In genomic region chr16:8866884-8867482, GRCh38 we compare ENCODE assay signal across 10 cellular contexts. TPM values are rescaled to one million over a fixed set of nuclear protein-coding genes. Genes with fewer than 3 reads are reported as not detected.
A peak's percentile ranks its signal among the peaks of the same experiment; 100 is the strongest.
DNase-seq lines count a peak whose midpoint lies in the region; ATAC-seq and TF ChIP-seq lines count a peak whose summit lies in the region.
"Had no signal": no experiment of that assay in that cellular context is flagged by ENCODE, and none has a peak within 500 bp of the region (broad histone marks: within the 10 kb centered on the region; RNA-seq: fewer than 3 reads in every experiment).

No MANE protein-coding gene starts in this region.

- H3K36me3 ChIP-seq in BE2C = 0 out of 2 replicates have a peak, but pooled peaks cover 7% of the 10 kb centered on the region
- 0 out of 2 replicates have a peak, but pooled peaks cover 4% of the 10 kb centered on the region for H3K36me3 ChIP-seq in Karpas-422 (ENCODE audit: insufficient read depth, low read length)

- no peak overlapping the region for H2AFZ ChIP-seq in Karpas-422 (ENCODE audit: low read length)

- H3K9me3 ChIP-seq in BE2C (no peaks in the 10 kb centered on the region), Karpas-422 (ENCODE audit: low read length) (no peaks in the 10 kb centered on the region)

- H3K27ac Mint-ChIP-seq in natural killer cell treated with Interleukin-12 subunit alpha and Interleukin-12 subunit beta and Interleukin-15 and Interleukin-18, amount 100 ng/mL, for 72 hours = peak overlapping the region; percentile 82 to 93

- TF ChIP-seq CTCF in BE2C (IDR thresholded peaks at IDR 0.05; ENCODE audit: low read depth, low read length) = no peak
- no peak for TF ChIP-seq CTCF in coronary artery (IDR thresholded peaks at IDR 0.05)

- no peaks in the 10 kb centered on the region for H3K27me3 ChIP-seq in BE2C
- no peaks in the 10 kb centered on the region for H3K27me3 ChIP-seq in Karpas-422 (ENCODE audit: low read length)

- H3K4me3 ChIP-seq in BE2C (ENCODE audit: low read depth, low read length) (peak overlapping the region; percentile 91), Karpas-422 (ENCODE audit: low read length) (peak overlapping the region; percentile 92), coronary artery (peak overlapping the region; percentile 81)

- H3K9me2 ChIP-seq in Karpas-422 (replicated peaks; ENCODE audit: insufficient read depth, low read length) = no peaks in the 10 kb centered on the region

- peaks cover 23% of the 10 kb centered on the region for H4K20me1 ChIP-seq in Karpas-422 (ENCODE audit: insufficient read depth, low read depth, low read length)

- peak overlapping the region; percentile 87 for H3K4me3 Mint-ChIP-seq in natural killer cell treated with Interleukin-12 subunit alpha and Interleukin-12 subunit beta and Interleukin-15 and Interleukin-18, amount 100 ng/mL, for 72 hours

- peaks cover 57% of the 10 kb centered on the region for H3K79me2 ChIP-seq in Karpas-422 (ENCODE audit: low read length)

- DNase-seq in BE2C (no peak), Karpas-422 (no peak), coronary artery (ENCODE audit: low spot score) (no peak), UCSD-AML1 (lab: John Stamatoyannopoulos, UW; ENCODE audit: unreplicated experiment) (no peak), cerebellar cortex (ENCODE audit: low spot score) (no peak), DMS79 (lab: John Stamatoyannopoulos, UW) (no peak)
- no peak for DNase-seq in natural killer cell treated with Interleukin-12 subunit alpha and Interleukin-12 subunit beta and Interleukin-15 and Interleukin-18, amount 100 ng/mL, for 72 hours (ENCODE audit: low spot score)
- DNase-seq: amniotic stem cell had no signal

- peaks cover 48 to 54% of the 10 kb centered on the region in 2 donors for H3K4me1 Mint-ChIP-seq in natural killer cell treated with Interleukin-12 subunit alpha and Interleukin-12 subunit beta and Interleukin-15 and Interleukin-18, amount 100 ng/mL, for 72 hours (ENCODE audit: low read depth in 2 of 2)

- H3K27ac ChIP-seq in Karpas-422 (ENCODE audit: low read length) (peak overlapping the region; percentile 92), coronary artery (peak overlapping the region; percentile 68 to 92)

- H3K9me3 Mint-ChIP-seq in natural killer cell treated with Interleukin-12 subunit alpha and Interleukin-12 subunit beta and Interleukin-15 and Interleukin-18, amount 100 ng/mL, for 72 hours = no peaks in the 10 kb centered on the region

- H3K36me3 Mint-ChIP-seq in natural killer cell treated with Interleukin-12 subunit alpha and Interleukin-12 subunit beta and Interleukin-15 and Interleukin-18, amount 100 ng/mL, for 72 hours = no peaks in the 10 kb centered on the region

- H3K9ac ChIP-seq in Karpas-422 (ENCODE audit: low read length) = peak overlapping the region; percentile 96

- no peak for ATAC-seq in natural killer cell treated with Interleukin-12 subunit alpha and Interleukin-12 subunit beta and Interleukin-15 and Interleukin-18, amount 100 ng/mL, for 72 hours
- no peak for ATAC-seq in GM21526 (IDR thresholded peaks at IDR 0.05; ENCODE audit: low FRiP score, unreplicated experiment)

- no peaks in the 10 kb centered on the region for H3K27me3 Mint-ChIP-seq in natural killer cell treated with Interleukin-12 subunit alpha and Interleukin-12 subunit beta and Interleukin-15 and Interleukin-18, amount 100 ng/mL, for 72 hours

- peak overlapping the region; percentile 93 for H3K4me2 ChIP-seq in Karpas-422 (ENCODE audit: low read depth, low read length, poor library complexity, severe bottlenecking)

- H3K4me1 ChIP-seq in BE2C (peaks cover 18% of the 10 kb centered on the region), Karpas-422 (ENCODE audit: low read length) (peaks cover 63% of the 10 kb centered on the region)

RNA-seq across cellular contexts. Expression of gene CARHSP1, which starts 1.8 kb away (rescaled TPM):
- 101 TPM for polyA plus RNA-seq in BE2C (2012; ENCODE audit: insufficient read depth, insufficient read length, low read depth)
- 48.3 and 64.4 TPM in 2 replicates for total RNA-seq in Karpas-422 (2014; rRNA removed; shearing (Covaris generic); ENCODE audit: low replicate concordance)
- 10 to 100 TPM; 66.5 to 70.7 TPM for total RNA-seq in natural killer cell treated with Interleukin-12 subunit alpha and Interleukin-12 subunit beta and Interleukin-15 and Interleukin-18, amount 100 ng/mL, for 72 hours

RNA-seq across cellular contexts. Expression of gene LITAFD, which starts 15.2 kb away (rescaled TPM):
- polyA plus RNA-seq in BE2C (2012; ENCODE audit: insufficient read depth, insufficient read length, low read depth) = not detected
- total RNA-seq in Karpas-422 (2014; rRNA removed; shearing (Covaris generic); ENCODE audit: low replicate concordance) = 0.45 TPM in 1 of 2 replicates, not detected in the other
- not detected for total RNA-seq in natural killer cell treated with Interleukin-12 subunit alpha and Interleukin-12 subunit beta and Interleukin-15 and Interleukin-18, amount 100 ng/mL, for 72 hours
- total RNA-seq: subcutaneous adipose tissue had no signal
